Comparison of ENCODE assay signal across 8 cellular contexts in the genomic region with DNA sequence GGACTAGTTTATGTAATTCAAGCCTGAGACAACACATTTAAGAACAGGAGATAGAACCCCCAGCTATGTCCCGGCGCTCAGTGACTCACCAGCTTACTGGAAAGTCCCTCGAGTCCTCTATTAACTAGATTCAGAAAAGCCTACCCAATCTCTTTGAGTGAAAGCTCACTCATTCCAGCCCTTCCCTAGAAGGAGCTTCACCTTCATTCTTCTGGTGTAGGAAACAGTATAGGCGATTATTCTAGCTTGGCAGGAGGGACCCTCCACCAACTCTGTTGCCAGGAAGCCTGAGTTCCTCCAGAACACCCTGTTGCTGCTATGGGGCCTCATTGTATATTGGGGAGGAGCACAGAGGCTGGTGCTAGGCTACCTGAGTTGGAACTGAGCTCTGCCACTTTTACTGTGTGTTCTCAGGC. TPM values are rescaled to one million over a fixed set of nuclear protein-coding genes. Genes with fewer than 3 reads are reported as not detected.
DNase-seq lines count a peak whose midpoint lies in the region; ATAC-seq, FAIRE-seq and TF ChIP-seq lines count a peak whose summit lies in the region.

No MANE protein-coding gene starts in this region.

- intact Hi-C loops in posterior cingulate gyrus (cut with DNase I), result no loop called here

- peak; percentile 90 for DNase-seq in A172 (ENCODE audit: low spot score)
- peak; percentile 50 for DNase-seq in T-helper 2 cell treated with Interferon-gamma antibody and Interleukin-4, amounts not matched to agents 5 μg/mL and 100 μg/mL, for 36 hours (ENCODE audit: low spot score)
- peak; percentile 86 for DNase-seq in epithelial cell of proximal tubule (ENCODE audit: low read depth)
- peak; percentile 46 to 51 for DNase-seq in stimulated activated CD4-positive, alpha-beta T cell treated with anti-CD3 and anti-CD28 coated beads, Interleukin-2, amount 100 ng/mL, for 24 hours
- DNase-seq in posterior cingulate gyrus, result no peak
- DNase-seq in GM19239 (ENCODE audit: insufficient read length, low spot score), result no peak

- H3K4me3 Mint-ChIP-seq in T-helper 2 cell treated with Interferon-gamma antibody and Interleukin-4, amounts not matched to agents 5 μg/mL and 100 μg/mL, for 36 hours, result no peak overlapping the region

- no peak for TF ChIP-seq CTCF in epithelial cell of proximal tubule (conservative IDR thresholded peaks at IDR 0.05; ENCODE audit: low read depth, low read length)

- no peak overlapping the region for H3K4me3 ChIP-seq in epithelial cell of proximal tubule (ENCODE audit: low read depth, low read length)

- FAIRE-seq in GM19239 (lab: Jason Lieb, UNC), result no peak

- no peak overlapping the region for H3K27ac Mint-ChIP-seq in T-helper 2 cell treated with Interferon-gamma antibody and Interleukin-4, amounts not matched to agents 5 μg/mL and 100 μg/mL, for 36 hours

- H3K36me3 Mint-ChIP-seq in T-helper 2 cell treated with Interferon-gamma antibody and Interleukin-4, amounts not matched to agents 5 μg/mL and 100 μg/mL, for 36 hours (ENCODE audit: low read depth), result no peaks in the 10 kb centered on the region

- ATAC-seq in GM18870 (IDR thresholded peaks at IDR 0.05; ENCODE audit: unreplicated experiment), result peak; percentile 99
- ATAC-seq in HG03039 (IDR thresholded peaks at IDR 0.05; ENCODE audit: unreplicated experiment), result peak; percentile 95

- no peaks in the 10 kb centered on the region for H3K4me1 Mint-ChIP-seq in T-helper 2 cell treated with Interferon-gamma antibody and Interleukin-4, amounts not matched to agents 5 μg/mL and 100 μg/mL, for 36 hours (ENCODE audit: low read depth)

- no peaks in the 10 kb centered on the region for H3K9me3 Mint-ChIP-seq in T-helper 2 cell treated with Interferon-gamma antibody and Interleukin-4, amounts not matched to agents 5 μg/mL and 100 μg/mL, for 36 hours

- H3K27me3 Mint-ChIP-seq in T-helper 2 cell treated with Interferon-gamma antibody and Interleukin-4, amounts not matched to agents 5 μg/mL and 100 μg/mL, for 36 hours (ENCODE audit: low read depth), result no peaks in the 10 kb centered on the region

RNA-seq across cellular contexts. Expression of gene AEBP2, which starts 57.2 kb away (rescaled TPM):
- 13.4 and 16.8 TPM in 2 replicates for total RNA-seq in A172 (2014; rRNA removed; shearing (Covaris generic))
- total RNA-seq in epithelial cell of proximal tubule, result 7.5 and 8.9 TPM in 2 replicates

Comparison
In these comparisons a context has a peak if more than half of its experiments do, and no peak if none do; other contexts are left out.
1. DNase-seq: peak in A172 (single experiment), T-helper 2 cell treated with Interferon-gamma antibody and Interleukin-4, amounts not matched to agents 5 μg/mL and 100 μg/mL, for 36 hours (single experiment), epithelial cell of proximal tubule (single experiment) and stimulated activated CD4-positive, alpha-beta T cell treated with anti-CD3 and anti-CD28 coated beads, Interleukin-2, amount 100 ng/mL, for 24 hours (2 of 2); none in posterior cingulate gyrus (0 of 10) and GM19239 (single experiment).